ENCODE assay signal across 24 cellular contexts in genomic region chr10:99444676-99445075, GRCh38.
"Had no signal": no experiment of that assay in that cellular context is flagged by ENCODE, and none has a peak within 500 bp of the region (broad histone marks: within the 10 kb centered on the region; RNA-seq: fewer than 3 reads in every experiment).

No MANE protein-coding gene starts in this region.

- DNase-seq: activated CD4-positive, alpha-beta memory T cell treated with anti-CD3 and anti-CD28 coated beads, Interleukin-2, amount 10 ng/mL, durations not matched to agents 7 days and 5 days; activated CD4-positive, alpha-beta T cell treated with anti-CD3 and anti-CD28 coated beads for 36 hours; activated CD4-positive, alpha-beta T cell treated with anti-CD3 and anti-CD28 coated beads, Interleukin-2, amount 50 U/mL, for 1 hour; activated CD4-positive, CD25-positive, alpha-beta regulatory T cell; activated gamma-delta T cell; activated naive CD4-positive, alpha-beta T cell treated with anti-CD3 and anti-CD28 coated beads for 36 hours; activated T-cell treated with anti-CD3 and anti-CD28 coated beads for 4 hours; activated T-cell treated with anti-CD3 and anti-CD28 coated beads, Interleukin-2, amount 50 U/mL, for 48 hours; MG63; MV-4-11; NCI-H1092 treated with DMSO at 0.1 percent for 48 hours; NCI-H1436; NCI-H1694 treated with DMSO at 0.1 percent for 48 hours; NCI-H2029 treated with DMSO at 0.1 percent for 48 hours; NCI-H345; NCI-H510A; NCI-H526 treated with DMSO at 0.1 percent for 48 hours; NCI-H82; SIG-M5; T-helper 1 cell had no signal

- H3K36me3 Mint-ChIP-seq: activated naive CD8-positive, alpha-beta T cell had no signal

- H3K9me3 ChIP-seq: MG63 had no signal

- ATAC-seq: activated CD4-positive, alpha-beta T cell treated with anti-CD3 and anti-CD28 coated beads for 36 hours; activated T-helper 17 cell treated with anti-CD3 and anti-CD28 coated beads, Interleukin-2, amount 50 U/mL, for 72 hours had no signal

- H3K4me1 Mint-ChIP-seq: activated CD4-positive, alpha-beta memory T cell treated with anti-CD3 and anti-CD28 coated beads, Interleukin-2, amount 10 ng/mL, durations not matched to agents 7 days and 5 days; activated CD4-positive, alpha-beta T cell treated with anti-CD3 and anti-CD28 coated beads for 36 hours; activated T-helper 17 cell treated with anti-CD3 and anti-CD28 coated beads, Interleukin-2, amount 50 U/mL, for 72 hours had no signal

- H3K9me3 Mint-ChIP-seq: activated CD4-positive, alpha-beta memory T cell treated with anti-CD3 and anti-CD28 coated beads, Interleukin-2, amount 10 ng/mL, durations not matched to agents 7 days and 5 days; activated naive CD4-positive, alpha-beta T cell treated with anti-CD3 and anti-CD28 coated beads for 36 hours; activated T-helper 17 cell treated with anti-CD3 and anti-CD28 coated beads, Interleukin-2, amount 50 U/mL, for 72 hours had no signal

- H3K27ac Mint-ChIP-seq: activated CD4-positive, alpha-beta memory T cell treated with anti-CD3 and anti-CD28 coated beads, Interleukin-2, amount 10 ng/mL, durations not matched to agents 7 days and 5 days; activated CD4-positive, alpha-beta T cell treated with anti-CD3 and anti-CD28 coated beads for 36 hours; activated naive CD4-positive, alpha-beta T cell treated with anti-CD3 and anti-CD28 coated beads for 36 hours; activated naive CD8-positive, alpha-beta T cell; activated T-helper 17 cell treated with anti-CD3 and anti-CD28 coated beads, Interleukin-2, amount 50 U/mL, for 72 hours had no signal

- H3K4me3 ChIP-seq: MG63, SK-N-MC had no signal

- H3K27ac ChIP-seq: SK-N-MC, VCaP had no signal

- H3K27me3 Mint-ChIP-seq: activated CD4-positive, alpha-beta T cell treated with anti-CD3 and anti-CD28 coated beads for 36 hours; activated naive CD8-positive, alpha-beta T cell had no signal

- H3K4me3 Mint-ChIP-seq: activated CD4-positive, alpha-beta memory T cell treated with anti-CD3 and anti-CD28 coated beads, Interleukin-2, amount 10 ng/mL, durations not matched to agents 7 days and 5 days; activated CD4-positive, alpha-beta T cell treated with anti-CD3 and anti-CD28 coated beads for 36 hours; activated naive CD4-positive, alpha-beta T cell treated with anti-CD3 and anti-CD28 coated beads for 36 hours; activated naive CD8-positive, alpha-beta T cell; activated T-helper 17 cell treated with anti-CD3 and anti-CD28 coated beads, Interleukin-2, amount 50 U/mL, for 72 hours had no signal

- H3K36me3 ChIP-seq: MG63 had no signal
